ENCODE assay signal across 25 cellular contexts in genomic region chr4:7691061-7691460, GRCh38.
"Had no signal": no experiment of that assay in that cellular context is flagged by ENCODE, and none has a peak within 500 bp of the region (broad histone marks: within the 10 kb centered on the region; RNA-seq: fewer than 3 reads in every experiment).

No MANE protein-coding gene starts in this region.

- H3K9me3 Mint-ChIP-seq: naive thymus-derived CD8-positive, alpha-beta T cell; nephron; neural crest cell had no signal

- H3K4me1 ChIP-seq: left lung, parathyroid adenoma, right atrium auricular region, stomach, testis, thyroid gland, transverse colon, upper lobe of left lung, vagina had no signal

- H3K4me1 Mint-ChIP-seq: memory B cell; neural crest cell; stimulated activated naive B cell treated with anti-CD40 and anti-IgM and Interleukin-4, amounts not matched to agents 10 μg/mL and 1 μg/mL and 100 μg/mL, for 72 hours had no signal

- H3K27ac ChIP-seq: heart left ventricle, hepatocyte, left lung, parathyroid adenoma, right atrium auricular region, skin epidermis, stomach, testis, thyroid gland, transverse colon, upper lobe of left lung, vagina had no signal

- ATAC-seq: left colon; left lung; naive thymus-derived CD8-positive, alpha-beta T cell; stimulated activated naive B cell treated with anti-CD40 and anti-IgM and Interleukin-4, amounts not matched to agents 10 μg/mL and 1 μg/mL and 100 μg/mL, for 72 hours; stimulated activated naive CD8-positive, alpha-beta T cell treated with anti-CD3 and anti-CD28 coated beads, Interleukin-15, Interleukin-2, amounts not matched to agents 100 U/mL and 50 U/mL, for 24 hours had no signal

- H3K27me3 ChIP-seq: heart left ventricle, hepatocyte, left lung, right atrium auricular region, testis, thyroid gland, transverse colon, upper lobe of left lung, vagina had no signal

- H3K36me3 ChIP-seq: heart left ventricle, left lung, right atrium auricular region, stomach, thyroid gland, transverse colon, upper lobe of left lung, vagina had no signal

- H2AFZ ChIP-seq: hepatocyte, parathyroid adenoma had no signal

- H3K4me3 Mint-ChIP-seq: memory B cell; naive thymus-derived CD8-positive, alpha-beta T cell; nephron; neural crest cell; stimulated activated naive B cell treated with anti-CD40 and anti-IgM and Interleukin-4, amounts not matched to agents 10 μg/mL and 1 μg/mL and 100 μg/mL, for 72 hours had no signal

- H3K36me3 Mint-ChIP-seq: memory B cell; naive thymus-derived CD8-positive, alpha-beta T cell; stimulated activated naive B cell treated with anti-CD40 and anti-IgM and Interleukin-4, amounts not matched to agents 10 μg/mL and 1 μg/mL and 100 μg/mL, for 72 hours had no signal

- H3K9me3 ChIP-seq: heart left ventricle, left lung, right atrium auricular region, stomach, testis, thyroid gland, transverse colon, upper lobe of left lung, vagina had no signal

- DNase-seq: heart left ventricle; kidney glomerular epithelial cell; left colon; naive thymus-derived CD8-positive, alpha-beta T cell; stimulated activated CD4-positive, alpha-beta T cell treated with anti-CD3 and anti-CD28 coated beads, Interleukin-12 subunit alpha, Interleukin-12 subunit beta, amount 100 ng/mL, for 4 hours; stimulated activated CD4-positive, alpha-beta T cell treated with anti-CD3 and anti-CD28 coated beads, Interleukin-15, amount 100 ng/mL, for 24 hours; stimulated activated CD4-positive, alpha-beta T cell treated with anti-CD3 and anti-CD28 coated beads, Interleukin-2, amount 100 ng/mL, for 24 hours; stimulated activated CD4-positive, alpha-beta T cell treated with anti-CD3 and anti-CD28 coated beads, Interleukin-4, amount 100 ng/mL, for 1 hour; stimulated activated naive B cell treated with anti-CD40 and anti-IgM and Interleukin-4, amounts not matched to agents 10 μg/mL and 1 μg/mL and 100 μg/mL, for 72 hours; stimulated activated naive CD8-positive, alpha-beta T cell treated with anti-CD3 and anti-CD28 coated beads, Interleukin-15, Interleukin-2, amounts not matched to agents 100 U/mL and 50 U/mL, for 24 hours; stomach; testis; thyroid gland; transverse colon; upper lobe of left lung had no signal

- H3K4me2 ChIP-seq: hepatocyte had no signal

- H3K27me3 Mint-ChIP-seq: memory B cell; naive thymus-derived CD8-positive, alpha-beta T cell; stimulated activated naive B cell treated with anti-CD40 and anti-IgM and Interleukin-4, amounts not matched to agents 10 μg/mL and 1 μg/mL and 100 μg/mL, for 72 hours had no signal

- H3K79me2 ChIP-seq: hepatocyte, parathyroid adenoma had no signal

- H3K9ac ChIP-seq: parathyroid adenoma had no signal

- H3K4me3 ChIP-seq: heart left ventricle, hepatocyte, left lung, right atrium auricular region, skin epidermis, stomach, testis, thyroid gland, transverse colon, upper lobe of left lung, vagina had no signal

- H3K27ac Mint-ChIP-seq: memory B cell; nephron; progenitor cell of endocrine pancreas; stimulated activated naive B cell treated with anti-CD40 and anti-IgM and Interleukin-4, amounts not matched to agents 10 μg/mL and 1 μg/mL and 100 μg/mL, for 72 hours had no signal
